Comparison of ENCODE assay signal across 19 cellular contexts in the genomic region with DNA sequence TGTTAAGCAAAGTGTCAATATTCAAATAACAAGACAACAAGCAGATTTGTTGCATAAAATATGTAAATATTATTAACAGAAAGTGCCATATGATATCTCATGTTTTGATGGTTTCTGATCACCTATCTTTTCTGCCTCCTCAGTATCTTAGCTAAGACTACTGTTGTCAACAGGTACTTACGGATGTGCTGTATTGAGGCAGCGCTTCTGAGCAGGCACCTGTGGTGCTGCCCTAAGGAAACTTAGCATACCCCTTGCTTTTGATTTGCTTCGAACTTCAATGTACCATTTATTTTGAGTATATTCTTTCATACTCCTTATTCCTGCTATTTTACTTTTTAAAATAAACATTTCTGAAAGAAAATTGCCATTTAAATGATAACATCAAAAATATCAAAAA. TPM values are rescaled to one million over a fixed set of nuclear protein-coding genes. Genes with fewer than 3 reads are reported as not detected.
DNase-seq lines count a peak whose midpoint lies in the region; ATAC-seq and TF ChIP-seq lines count a peak whose summit lies in the region.
"Had no signal": no experiment of that assay in that cellular context is flagged by ENCODE, and none has a peak within 500 bp of the region (broad histone marks: within the 10 kb centered on the region; RNA-seq: fewer than 3 reads in every experiment).

No MANE protein-coding gene starts in this region.

- in situ Hi-C loops in Caki2 (cut with HindIII; ENCODE audit: low pct_unique_long_range_greater_than_20kb, low sequenced_read_pairs), result no loop called here

- peaks cover 84% of the 10 kb centered on the region for H3K79me2 ChIP-seq in ACC112 (ENCODE audit: control insufficient read depth, insufficient read depth, low read length, unreplicated experiment)

- H2AFZ ChIP-seq in ACC112 (ENCODE audit: low read length, unreplicated experiment), result no peak overlapping the region
- H2AFZ ChIP-seq: GM23248 had no signal

- no peaks in the 10 kb centered on the region for H3K9me3 ChIP-seq in psoas muscle
- H3K9me3 ChIP-seq: BE2C had no signal

- H3K4me1 ChIP-seq in ACC112 (ENCODE audit: control insufficient read depth, insufficient read depth, low read length, unreplicated experiment) (peaks cover 42% of the 10 kb centered on the region), psoas muscle (no peaks in the 10 kb centered on the region)
- H3K4me1 ChIP-seq: BE2C had no signal

- H3K4me3 ChIP-seq in ACC112 (ENCODE audit: low read depth, low read length) (peak overlapping the region; percentile 88), coronary artery (peak overlapping the region; percentile 43), psoas muscle (peak overlapping the region; percentile 82)
- H3K4me3 ChIP-seq: GM23248 had no signal

- peak; percentile 42 for DNase-seq in Caki2 (ENCODE audit: low read depth)
- no peak for DNase-seq in coronary artery (ENCODE audit: low spot score)
- DNase-seq in psoas muscle, result no peak
- no peak for DNase-seq in Kasumi-1 (lab: John Stamatoyannopoulos, UW)
- DNase-seq in NCI-H2171 treated with DMSO at 0.1 percent for 48 hours (lab: John Stamatoyannopoulos, UW), result no peak
- DNase-seq: BE2C; CD4-positive, alpha-beta memory T cell; DND-41; GDM1; GM23248; NCI-H1417; NCI-H2029; NCI-H524; NK-92 treated with Interleukin-12 subunit alpha and Interleukin-12 subunit beta, amount 100 ng/mL, for 24 hours; OCI-M1 had no signal

- 86 to 96% (median 91%) methylated on average over 3 of the region's 3 CpGs for WGBS in psoas muscle, 3 donors

- TF ChIP-seq CTCF in coronary artery (IDR thresholded peaks at IDR 0.05), result no peak
- TF ChIP-seq CTCF in psoas muscle (IDR thresholded peaks at IDR 0.05), result no peak

- H3K36me3 ChIP-seq in ACC112 (ENCODE audit: insufficient read depth, low read length) (no peaks in the 10 kb centered on the region), psoas muscle (ENCODE audit: insufficient read depth in 1 of 2, low read depth in 1 of 2) (no peaks in the 10 kb centered on the region)
- H3K36me3 ChIP-seq: BE2C had no signal

- intact Hi-C loops in psoas muscle (cut with DNase I), result no loop called here

- no peaks in the 10 kb centered on the region for H3K27me3 ChIP-seq in ACC112 (ENCODE audit: insufficient read depth, low read length)
- no peaks in the 10 kb centered on the region for H3K27me3 ChIP-seq in psoas muscle (ENCODE audit: insufficient read depth in 3 of 3, low read length in 2 of 3)
- H3K27me3 ChIP-seq: BE2C had no signal

- H3K27ac ChIP-seq in ACC112 (ENCODE audit: low read depth, low read length) (no peak overlapping the region), coronary artery (peak overlapping the region; percentile 72 to 94), psoas muscle (peak overlapping the region; percentile 40)
- H3K27ac ChIP-seq: GM23248 had no signal

- ATAC-seq in psoas muscle (no peak), GM21576 (IDR thresholded peaks at IDR 0.05; ENCODE audit: unreplicated experiment) (no peak), HG02678 (IDR thresholded peaks at IDR 0.05; ENCODE audit: unreplicated experiment) (no peak)
- ATAC-seq: HepG2 had no signal

RNA-seq across cellular contexts. Expression of a gene that starts 5.9 kb away (rescaled TPM):
- 2.1 and 5.5 TPM in 2 replicates for total RNA-seq in Caki2 (2014; rRNA removed; shearing (Covaris generic); ENCODE audit: low replicate concordance)
- 1 to 10 TPM; 1.2 to 3.0 (median 1.8) TPM for total RNA-seq in psoas muscle
- 1 to 10 TPM in 1 of 3 donors, under 1 TPM in 2; 0.08 to 1.6 (median 0.30) TPM for polyA plus RNA-seq in psoas muscle
- total RNA-seq: CD4-positive, alpha-beta memory T cell had no signal
- polyA plus RNA-seq: CD4-positive, alpha-beta memory T cell had no signal
